In the genomic region with DNA sequence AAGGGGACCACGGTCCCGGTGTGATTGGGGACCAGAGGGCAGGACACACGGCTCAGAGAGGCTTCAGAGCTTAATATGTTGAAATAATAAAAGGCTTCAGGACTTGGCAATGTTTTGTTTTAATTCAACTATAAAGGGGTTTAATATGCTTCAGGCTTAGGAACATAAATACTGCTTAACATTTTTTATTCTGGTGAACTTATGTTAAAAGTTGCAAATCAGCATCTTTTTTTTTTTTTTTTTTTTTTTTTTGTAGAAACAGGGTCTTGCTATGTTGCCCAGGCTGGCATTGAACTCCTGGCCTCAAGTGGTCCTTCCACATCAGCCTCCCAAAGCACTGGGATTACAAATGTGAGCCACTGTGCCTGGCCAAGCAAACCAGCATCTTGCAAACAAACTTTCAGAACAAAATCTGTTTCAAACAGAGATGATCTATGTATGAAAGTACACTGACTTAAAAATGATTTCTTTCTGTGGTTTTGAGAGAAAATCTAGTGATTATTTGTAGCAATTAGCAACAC, we compare ENCODE assay signal across 24 cellular contexts. TPM values are rescaled to one million over a fixed set of nuclear protein-coding genes. Genes with fewer than 3 reads are reported as not detected.
DNase-seq lines count a peak whose midpoint lies in the region; ATAC-seq and TF ChIP-seq lines count a peak whose summit lies in the region.
"Had no signal": no experiment of that assay in that cellular context is flagged by ENCODE, and none has a peak within 500 bp of the region (broad histone marks: within the 10 kb centered on the region; RNA-seq: fewer than 3 reads in every experiment).

No MANE protein-coding gene starts in this region.

- H2BK120ac ChIP-seq in IMR-90 (ENCODE audit: low read depth, low read length) (no peak overlapping the region), neuronal stem cell (ENCODE audit: low read depth, low read length) (no peak overlapping the region)

- H3K4me1 Mint-ChIP-seq in activated CD4-positive, alpha-beta T cell treated with anti-CD3 and anti-CD28 coated beads for 36 hours = peaks cover 91% of the 10 kb centered on the region
- H3K4me1 Mint-ChIP-seq in activated T-helper 2 cell treated with anti-CD3 and anti-CD28 coated beads, Interferon-gamma antibody, Interleukin-2, Interleukin-4, amounts not matched to agents 10 μg/mL and 5 μg/mL and 100 μg/mL, durations not matched to agents 14 hours and 24 hours and 36 hours (ENCODE audit: low read depth) = peaks cover 69% of the 10 kb centered on the region
- peaks cover 42 to 94% (median 91%) of the 10 kb centered on the region in 4 donors for H3K4me1 Mint-ChIP-seq in naive thymus-derived CD8-positive, alpha-beta T cell
- H3K4me1 Mint-ChIP-seq: nephron had no signal

- no peak overlapping the region for H3K9ac ChIP-seq in IMR-90 (ENCODE audit: low read depth, low read length)
- H3K9ac ChIP-seq in neuronal stem cell (ENCODE audit: low read depth, low read length, poor library complexity) = no peak overlapping the region
- H3K9ac ChIP-seq: BLaER1 treated with 17β-estradiol and CSF1 and Interleukin-3, amounts not matched to agents 10 nM and 100 nM had no signal

- H2AK9ac ChIP-seq in IMR-90 (replicated peaks; ENCODE audit: low read depth, low read length, poor library complexity) = no peak overlapping the region

- dilution Hi-C loops in IMR-90 (cut with HindIII; ENCODE audit: low sequenced_read_pairs, unreplicated experiment) = no loop called here

- H2AK5ac ChIP-seq in IMR-90 (ENCODE audit: low read depth, low read length) (no peak overlapping the region), neuronal stem cell (ENCODE audit: low read depth, low read length) (no peak overlapping the region)

- H2BK15ac ChIP-seq in IMR-90 (ENCODE audit: low read depth, low read length) (no peak overlapping the region), neuronal stem cell (ENCODE audit: low read length) (no peak overlapping the region)

- H2BK12ac ChIP-seq in neuronal stem cell (ENCODE audit: low read length) = no peak overlapping the region

- H3K36me3 Mint-ChIP-seq in activated CD4-positive, alpha-beta T cell treated with anti-CD3 and anti-CD28 coated beads for 36 hours (ENCODE audit: low read depth) = peaks cover 82% of the 10 kb centered on the region
- peaks cover 83% of the 10 kb centered on the region for H3K36me3 Mint-ChIP-seq in activated T-helper 2 cell treated with anti-CD3 and anti-CD28 coated beads, Interferon-gamma antibody, Interleukin-2, Interleukin-4, amounts not matched to agents 10 μg/mL and 5 μg/mL and 100 μg/mL, durations not matched to agents 14 hours and 24 hours and 36 hours (ENCODE audit: low read depth)
- peaks cover 9 to 84% (median 37%) of the 10 kb centered on the region in 3 donors for H3K36me3 Mint-ChIP-seq in naive thymus-derived CD8-positive, alpha-beta T cell

- WGBS in IMR-90 (ENCODE audit: extremely low coverage in 2 of 2, insufficient read length in 1 of 2), 2 experiments = no CpG with 5 or more reads among the region's 3 CpGs
- WGBS in neuronal stem cell (ENCODE audit: extremely low coverage in 2 of 2, insufficient read length in 2 of 2, insufficient replicate concordance in 1 of 2), 2 donors = no CpG with 5 or more reads among the region's 3 CpGs

- peak; percentile 12 for DNase-seq in activated CD4-positive, alpha-beta T cell treated with anti-CD3 and anti-CD28 coated beads for 36 hours
- no peak for DNase-seq in activated CD4-positive, alpha-beta T cell treated with anti-CD3 and anti-CD28 coated beads for 48 hours
- DNase-seq in IMR-90 (no peak), neuronal stem cell (ENCODE audit: low spot score) (no peak)
- no peak for DNase-seq in activated T-helper 2 cell treated with anti-CD3 and anti-CD28 coated beads, Interferon-gamma antibody, Interleukin-2, Interleukin-4, amounts not matched to agents 10 μg/mL and 5 μg/mL and 100 μg/mL, durations not matched to agents 14 hours and 24 hours and 36 hours (ENCODE audit: low spot score)
- no peak for DNase-seq in naive thymus-derived CD8-positive, alpha-beta T cell
- no peak for DNase-seq in stimulated activated CD4-positive, alpha-beta T cell treated with anti-CD3 and anti-CD28 coated beads, Interleukin-15, amount 100 ng/mL, for 24 hours
- DNase-seq: activated CD4-positive, alpha-beta T cell treated with anti-CD3 and anti-CD28 coated beads for 4 hours; DMS79; HFFc6; hippocampal formation; kidney glomerular epithelial cell; NCI-H2107; NCI-H69; PC-3; SJCRH30; tibial artery had no signal

- no peaks in the 10 kb centered on the region for H3K4me1 ChIP-seq in IMR-90 (ENCODE audit: control insufficient read depth, insufficient read depth, low read length)
- H3K4me1 ChIP-seq in neuronal stem cell (ENCODE audit: control insufficient read depth in 2 of 2, insufficient read depth in 1 of 2, low read depth in 1 of 2, low read length in 2 of 2) = no peaks in the 10 kb centered on the region
- H3K4me1 ChIP-seq: prostate gland, SJCRH30, tibial artery had no signal

- ATAC-seq in activated CD4-positive, alpha-beta T cell treated with anti-CD3 and anti-CD28 coated beads for 36 hours = no peak
- ATAC-seq in IMR-90 (ENCODE audit: low read depth) (no peak), HG03097 (IDR thresholded peaks at IDR 0.05; ENCODE audit: low FRiP score, unreplicated experiment) (no peak)
- no peak for ATAC-seq in naive thymus-derived CD8-positive, alpha-beta T cell
- ATAC-seq: PC-3 had no signal

- H3K36me3 ChIP-seq in IMR-90 (ENCODE audit: control insufficient read depth, insufficient read depth, low read length) (no peaks in the 10 kb centered on the region), neuronal stem cell (replicated peaks in 1 of 2; ENCODE audit: control insufficient read depth in 2 of 2, insufficient read depth in 2 of 2, low read length in 2 of 2) (no peaks in the 10 kb centered on the region)
- H3K36me3 ChIP-seq: prostate gland, SJCRH30, tibial artery had no signal

- H3K27me3 Mint-ChIP-seq in activated CD4-positive, alpha-beta T cell treated with anti-CD3 and anti-CD28 coated beads for 36 hours = no peaks in the 10 kb centered on the region
- no peaks in the 10 kb centered on the region for H3K27me3 Mint-ChIP-seq in activated T-helper 2 cell treated with anti-CD3 and anti-CD28 coated beads, Interferon-gamma antibody, Interleukin-2, Interleukin-4, amounts not matched to agents 10 μg/mL and 5 μg/mL and 100 μg/mL, durations not matched to agents 14 hours and 24 hours and 36 hours (ENCODE audit: low read depth)
- no peaks in the 10 kb centered on the region for H3K27me3 Mint-ChIP-seq in naive thymus-derived CD8-positive, alpha-beta T cell

- H3K9me1 ChIP-seq in IMR-90 (ENCODE audit: insufficient read depth, low read length) = no peaks in the 10 kb centered on the region

- H3K9me3 ChIP-seq in IMR-90 (ENCODE audit: control insufficient read depth, insufficient read depth, low read length) = no peaks in the 10 kb centered on the region
- no peaks in the 10 kb centered on the region for H3K9me3 ChIP-seq in neuronal stem cell (replicated peaks in 1 of 2; ENCODE audit: control insufficient read depth in 2 of 2, insufficient read depth in 1 of 2, low read depth in 1 of 2, low read length in 2 of 2)
- H3K9me3 ChIP-seq: prostate gland, SJCRH30, tibial artery had no signal

- H2BK5ac ChIP-seq in IMR-90 (ENCODE audit: low read depth, low read length, poor library complexity, severe bottlenecking) (no peak overlapping the region), neuronal stem cell (ENCODE audit: low read length) (no peak overlapping the region)

- H3K4me3 ChIP-seq in IMR-90 (ENCODE audit: insufficient read depth, low read depth, low read length) = no peak overlapping the region
- H3K4me3 ChIP-seq in neuronal stem cell (ENCODE audit: low read length in 2 of 2) = no peak overlapping the region
- H3K4me3 ChIP-seq: BLaER1 treated with 17β-estradiol and CSF1 and Interleukin-3, amounts not matched to agents 10 nM and 100 nM; prostate gland; SJCRH30; smooth muscle cell; tibial artery had no signal

- H2BK20ac ChIP-seq in IMR-90 (ENCODE audit: low read depth, low read length) = no peak overlapping the region

- no peak overlapping the region for H4K5ac ChIP-seq in IMR-90 (ENCODE audit: low read depth, low read length)

- H3K79me1 ChIP-seq in IMR-90 (ENCODE audit: low read depth in 1 of 2, low read length in 2 of 2) (no peaks in the 10 kb centered on the region), neuronal stem cell (ENCODE audit: low read depth, low read length) (no peaks in the 10 kb centered on the region)

- H4K8ac ChIP-seq in IMR-90 (ENCODE audit: low read depth in 2 of 2, low read length in 2 of 2) = no peak overlapping the region
- H4K8ac ChIP-seq in neuronal stem cell (ENCODE audit: low read depth, low read length) = no peak overlapping the region

- no peak overlapping the region for H3K4ac ChIP-seq in IMR-90 (ENCODE audit: low read depth, low read length)
- no peak overlapping the region for H3K4ac ChIP-seq in neuronal stem cell (ENCODE audit: low read length)

- TF ChIP-seq POLR2A in IMR-90 (IDR thresholded peaks at IDR 0.05; ENCODE audit: low read depth, low read length) = no peak

- no peak overlapping the region for H3K14ac ChIP-seq in IMR-90 (replicated peaks; ENCODE audit: low read depth, low read length)
- H3K14ac ChIP-seq in neuronal stem cell (ENCODE audit: low read length) = no peak overlapping the region

- no peak overlapping the region for H3K18ac ChIP-seq in IMR-90 (ENCODE audit: low read depth, low read length)
- H3K18ac ChIP-seq in neuronal stem cell (ENCODE audit: low read length) = no peak overlapping the region

- no TSS peak for BruUV-seq in IMR-90 (replicated peaks; lab: Mats Ljungman, UMichigan)

- H3K9me3 Mint-ChIP-seq in activated CD4-positive, alpha-beta T cell treated with anti-CD3 and anti-CD28 coated beads for 36 hours (ENCODE audit: low read depth) = no peaks in the 10 kb centered on the region
- peaks cover 4% of the 10 kb centered on the region for H3K9me3 Mint-ChIP-seq in activated T-helper 2 cell treated with anti-CD3 and anti-CD28 coated beads, Interferon-gamma antibody, Interleukin-2, Interleukin-4, amounts not matched to agents 10 μg/mL and 5 μg/mL and 100 μg/mL, durations not matched to agents 14 hours and 24 hours and 36 hours
- peaks cover 0 to 9% (median 0%) of the 10 kb centered on the region in 9 donors for H3K9me3 Mint-ChIP-seq in naive thymus-derived CD8-positive, alpha-beta T cell
- H3K9me3 Mint-ChIP-seq: HFFc6, nephron had no signal

- no peak for TF ChIP-seq CTCF in IMR-90 (conservative IDR thresholded peaks at IDR 0.05; ENCODE audit: low read depth, low read length)

- no peak overlapping the region for H3K56ac ChIP-seq in IMR-90 (ENCODE audit: extremely low read depth, insufficient read depth, low read length)

- no peak overlapping the region for H3K23ac ChIP-seq in IMR-90 (ENCODE audit: low read depth, low read length)
- no peak overlapping the region for H3K23ac ChIP-seq in neuronal stem cell (ENCODE audit: low read depth, low read length, poor library complexity)

- H4K20me1 ChIP-seq in IMR-90 (ENCODE audit: insufficient read depth, low read length) = no peaks in the 10 kb centered on the region

- H3K4me2 ChIP-seq in IMR-90 (ENCODE audit: low read depth, low read length) (no peak overlapping the region), neuronal stem cell (ENCODE audit: insufficient read depth, low read length, poor library complexity, severe bottlenecking) (no peak overlapping the region)
- H3K4me2 ChIP-seq: BLaER1 treated with 17β-estradiol and CSF1 and Interleukin-3, amounts not matched to agents 10 nM and 100 nM; smooth muscle cell had no signal

- peak overlapping the region; percentile 29 for H3K4me3 Mint-ChIP-seq in activated CD4-positive, alpha-beta T cell treated with anti-CD3 and anti-CD28 coated beads for 36 hours
- no peak overlapping the region for H3K4me3 Mint-ChIP-seq in activated T-helper 2 cell treated with anti-CD3 and anti-CD28 coated beads, Interferon-gamma antibody, Interleukin-2, Interleukin-4, amounts not matched to agents 10 μg/mL and 5 μg/mL and 100 μg/mL, durations not matched to agents 14 hours and 24 hours and 36 hours (ENCODE audit: low read depth)
- H3K4me3 Mint-ChIP-seq in naive thymus-derived CD8-positive, alpha-beta T cell = peak overlapping the region; percentile 50 to 88 (median 78)
- H3K4me3 Mint-ChIP-seq: HFFc6, nephron had no signal

- CTCF ChIA-PET in activated CD4-positive, alpha-beta T cell treated with anti-CD3 and anti-CD28 coated beads for 36 hours (lab: Charles Lee) = interaction anchor here (0.6 to 7.0 kb wide), 4 partner anchors 66 to 842 kb away, joined by 3 to 45 read pairs (median 4); no protein-coding TSS in a partner anchor
- CTCF ChIA-PET in IMR-90 (lab: Yijun Ruan, JAX) = no interaction called here

- H3K27me3 ChIP-seq in IMR-90 (ENCODE audit: control insufficient read depth, insufficient read depth, low read length) = peaks cover 7% of the 10 kb centered on the region
- no peaks in the 10 kb centered on the region for H3K27me3 ChIP-seq in neuronal stem cell (ENCODE audit: control insufficient read depth in 3 of 3, insufficient read depth in 3 of 3, low read depth in 1 of 3, low read length in 3 of 3)
- H3K27me3 ChIP-seq: BLaER1 treated with 17β-estradiol and CSF1 and Interleukin-3, amounts not matched to agents 10 nM and 100 nM; SJCRH30; tibial artery had no signal

- H4K91ac ChIP-seq in IMR-90 (ENCODE audit: insufficient read depth, low read depth, low read length) (no peak overlapping the region), neuronal stem cell (ENCODE audit: low read depth, low read length, poor library complexity) (no peak overlapping the region)

- H2AFZ ChIP-seq in IMR-90 (replicated peaks; ENCODE audit: low read length, poor library complexity) (peak overlapping the region; percentile 35), neuronal stem cell (ENCODE audit: low read length) (no peak overlapping the region)

- H3K27ac ChIP-seq in IMR-90 (ENCODE audit: insufficient read depth, low read length) = no peak overlapping the region
- H3K27ac ChIP-seq in neuronal stem cell (replicated peaks; ENCODE audit: low read length) = no peak overlapping the region
- H3K27ac ChIP-seq: BLaER1 treated with 17β-estradiol and CSF1 and Interleukin-3, amounts not matched to agents 10 nM and 100 nM; prostate gland; SJCRH30; tibial artery had no signal

- POLR2A ChIA-PET in activated CD4-positive, alpha-beta T cell treated with anti-CD3 and anti-CD28 coated beads for 36 hours (lab: Charles Lee) = interaction anchor here (0.7 to 0.8 kb wide), 3 partner anchors 9 to 32 kb away, joined by 5 to 9 read pairs (median 6); no protein-coding TSS in a partner anchor
- POLR2A ChIA-PET in IMR-90 (lab: Charles Lee; ENCODE audit: unreplicated experiment) = interaction anchor here (0.6 kb wide), 1 partner anchor 66 kb away, joined by 7 read pairs; no protein-coding TSS in a partner anchor
- POLR2A ChIA-PET in naive thymus-derived CD8-positive, alpha-beta T cell (lab: Charles Lee) = interaction anchor here (0.7 to 17.3 kb wide), 13 partner anchors 9 to 111 kb away, joined by 3 to 376 read pairs (median 7); partner anchors contain the start of gene RHOH

- peak overlapping the region; percentile 89 for H3K27ac Mint-ChIP-seq in activated CD4-positive, alpha-beta T cell treated with anti-CD3 and anti-CD28 coated beads for 36 hours
- H3K27ac Mint-ChIP-seq in activated T-helper 2 cell treated with anti-CD3 and anti-CD28 coated beads, Interferon-gamma antibody, Interleukin-2, Interleukin-4, amounts not matched to agents 10 μg/mL and 5 μg/mL and 100 μg/mL, durations not matched to agents 14 hours and 24 hours and 36 hours = peak overlapping the region; percentile 90
- H3K27ac Mint-ChIP-seq in naive thymus-derived CD8-positive, alpha-beta T cell = peak overlapping the region; percentile 92 to 99 (median 96)
- H3K27ac Mint-ChIP-seq: HFFc6, nephron had no signal

- intact Hi-C loops in activated CD4-positive, alpha-beta T cell treated with anti-CD3 and anti-CD28 coated beads for 36 hours (cut with DNase I, micrococcal nuclease) = no loop called here
- intact Hi-C loops in IMR-90 (cut with micrococcal nuclease) = no loop called here
- intact Hi-C loops in activated T-helper 2 cell treated with anti-CD3 and anti-CD28 coated beads, Interferon-gamma antibody, Interleukin-2, Interleukin-4, amounts not matched to agents 10 μg/mL and 5 μg/mL and 100 μg/mL, durations not matched to agents 14 hours and 24 hours and 36 hours (cut with micrococcal nuclease) = no loop called here

- TF ChIP-seq RAD21 in IMR-90 (IDR thresholded peaks at IDR 0.05; ENCODE audit: low read length) = no peak

- in situ Hi-C loops in IMR-90 (cut with MboI; ENCODE audit: low sequenced_read_pairs) = no loop called here

RNA-seq across cellular contexts. Expression of gene RHOH, which starts 37.7 kb away (rescaled TPM):
- total RNA-seq in activated CD4-positive, alpha-beta T cell treated with anti-CD3 and anti-CD28 coated beads for 36 hours = 10 to 100 TPM; 74.7 to 83.6 TPM
- under 0.01 TPM in 1 of 2 replicates, not detected in the other for total RNA-seq in IMR-90 (2012; rRNA removed)
- polyA plus RNA-seq in IMR-90 (2012; rRNA removed) = not detected in 2 replicates
- polyA plus RNA-seq in IMR-90 (2012; cell fraction: cytosol; rRNA removed) = not detected in 2 replicates
- not detected in 2 replicates for polyA plus RNA-seq in IMR-90 (2012; cell fraction: nucleus; rRNA removed; ENCODE audit: low replicate concordance)
- total RNA-seq in activated T-helper 2 cell treated with anti-CD3 and anti-CD28 coated beads, Interferon-gamma antibody, Interleukin-2, Interleukin-4, amounts not matched to agents 10 μg/mL and 5 μg/mL and 100 μg/mL, durations not matched to agents 14 hours and 24 hours and 36 hours = 108 and 120 TPM in 2 replicates
- 100 to 1,000 TPM; 233 to 249 TPM for total RNA-seq in naive thymus-derived CD8-positive, alpha-beta T cell
- polyA plus RNA-seq in naive thymus-derived CD8-positive, alpha-beta T cell = 100 to 1,000 TPM; 328 to 416 (median 383) TPM
- polyA plus RNA-seq in neuronal stem cell (2013, experiment 1 of 2) = 1.4 TPM
- 0.91 TPM for polyA plus RNA-seq in neuronal stem cell (2013, experiment 2 of 2)
- total RNA-seq: A172, HFFc6, HT-29, PC-3, SJCRH30, smooth muscle cell had no signal

Comparison
In these comparisons a context has a peak if more than half of its experiments do, and no peak if none do; other contexts are left out.
1. RNA of gene RHOH, which starts 37.7 kb away (total RNA-seq): 233 to 249 TPM in naive thymus-derived CD8-positive, alpha-beta T cell, 108 to 120 TPM in activated T-helper 2 cell treated with anti-CD3 and anti-CD28 coated beads, Interferon-gamma antibody, Interleukin-2, Interleukin-4, amounts not matched to agents 10 μg/mL and 5 μg/mL and 100 μg/mL, durations not matched to agents 14 hours and 24 hours and 36 hours and 74.7 to 83.6 TPM in activated CD4-positive, alpha-beta T cell treated with anti-CD3 and anti-CD28 coated beads for 36 hours; under 0.01 TPM in IMR-90; every median in the first group is over 10 times any median in the second.
2. Peak in every context shown above with its lines, with median percentiles within 50 percentile points of each other: H3K27ac Mint-ChIP-seq.